ENCODE assay signal across 9 cellular contexts in the genomic region with DNA sequence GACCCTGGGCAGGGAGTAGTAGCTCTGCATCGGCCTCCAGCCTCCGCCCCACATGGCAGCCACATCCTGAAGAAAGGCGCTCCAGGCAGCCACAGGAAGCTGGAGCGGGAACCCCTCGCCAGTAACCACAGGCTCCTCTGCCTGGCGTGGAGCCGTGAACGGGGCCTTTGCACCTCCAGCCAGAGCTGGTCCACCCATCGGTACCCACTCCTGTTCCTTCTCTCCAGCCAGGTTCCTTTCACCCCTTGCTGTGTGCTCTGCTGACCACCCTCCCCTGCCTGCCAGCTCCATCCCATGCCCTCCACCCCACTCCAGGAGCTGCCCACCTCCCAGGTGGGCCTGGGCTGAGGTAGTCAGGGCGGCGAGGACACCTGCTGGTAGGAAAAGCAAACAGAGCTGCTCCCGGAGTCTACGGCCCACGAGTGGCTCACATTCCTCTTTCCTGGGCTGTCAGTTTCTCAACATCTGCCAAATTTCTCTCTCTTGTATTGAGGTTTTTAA. TPM values are rescaled to one million over a fixed set of nuclear protein-coding genes. Genes with fewer than 3 reads are reported as not detected.
A peak's percentile ranks its signal among the peaks of the same experiment; 100 is the strongest.
DNase-seq lines count a peak whose midpoint lies in the region; ATAC-seq and TF ChIP-seq lines count a peak whose summit lies in the region.
"Had no signal": no experiment of that assay in that cellular context is flagged by ENCODE, and none has a peak within 500 bp of the region (broad histone marks: within the 10 kb centered on the region; RNA-seq: fewer than 3 reads in every experiment).

No MANE protein-coding gene starts in this region.

- ATAC-seq in activated naive CD8-positive, alpha-beta T cell treated with anti-CD3 and anti-CD28 coated beads, Interleukin-2, amount 50 U/mL, for 24 hours: no peak
- ATAC-seq in GM21447 (IDR thresholded peaks at IDR 0.05; ENCODE audit: unreplicated experiment): no peak

- H3K36me3 Mint-ChIP-seq in Calu3 (ENCODE audit: insufficient read depth, unreplicated experiment) (peaks cover 27% of the 10 kb centered on the region), IgD-negative memory B cell (peaks cover 5% of the 10 kb centered on the region)
- no peaks in the 10 kb centered on the region for H3K36me3 Mint-ChIP-seq in activated naive CD8-positive, alpha-beta T cell treated with anti-CD3 and anti-CD28 coated beads, Interleukin-2, amount 50 U/mL, for 24 hours (ENCODE audit: low read depth)

- CTCF ChIA-PET in Calu3 (lab: Charles Lee): interaction anchor here (0.6 to 1.9 kb wide), 8 partner anchors 72 to 402 kb away, joined by 3 to 12 read pairs (median 4); no protein-coding TSS in a partner anchor

- H3K27me3 Mint-ChIP-seq in Calu3 (ENCODE audit: unreplicated experiment) (peaks cover 10% of the 10 kb centered on the region), IgD-negative memory B cell (no peaks in the 10 kb centered on the region)
- H3K27me3 Mint-ChIP-seq in activated naive CD8-positive, alpha-beta T cell treated with anti-CD3 and anti-CD28 coated beads, Interleukin-2, amount 50 U/mL, for 24 hours: peaks cover 2% of the 10 kb centered on the region

- peak; percentile 52 for TF ChIP-seq CTCF in Calu3 (IDR thresholded peaks at IDR 0.05; ENCODE audit: unreplicated experiment)

- H3K4me1 Mint-ChIP-seq in Calu3 (ENCODE audit: low read depth, unreplicated experiment) (peaks cover 16% of the 10 kb centered on the region), IgD-negative memory B cell (peaks cover 35 to 40% (median 37%) of the 10 kb centered on the region in 3 donors)
- H3K4me1 Mint-ChIP-seq in activated naive CD8-positive, alpha-beta T cell treated with anti-CD3 and anti-CD28 coated beads, Interleukin-2, amount 50 U/mL, for 24 hours: peaks cover 38% of the 10 kb centered on the region

- DNase-seq in Calu3: peak; percentile 12
- DNase-seq in activated naive CD8-positive, alpha-beta T cell treated with anti-CD3 and anti-CD28 coated beads, Interleukin-2, amount 50 U/mL, for 24 hours: peak; percentile 47
- DNase-seq in iris pigment epithelial cell (ENCODE audit: low read depth): peak; percentile 62
- DNase-seq in substantia nigra (lab: John Stamatoyannopoulos, UW): peak in 28 of 49 donors; percentile 13 to 54 (median 35)
- DNase-seq in NCI-H2081 treated with DMSO at 0.1 percent for 48 hours (lab: John Stamatoyannopoulos, UW): no peak
- no peak for DNase-seq in activated effector memory CD4-positive, alpha-beta T cell treated with anti-CD3 and anti-CD28 coated beads, Interleukin-2, amount 50 U/mL, for 16 hours

- intact Hi-C loops in Calu3 (cut with micrococcal nuclease; ENCODE audit: unreplicated experiment): no loop called here

- no TSS peak for BruUV-seq in Calu3 (replicated peaks; lab: Mats Ljungman, UMichigan)

- H3K27ac Mint-ChIP-seq in Calu3 (ENCODE audit: unreplicated experiment): no peak overlapping the region
- peak overlapping the region in 2 of 3 donors; percentile 46 to 59 for H3K27ac Mint-ChIP-seq in IgD-negative memory B cell
- no peak overlapping the region for H3K27ac Mint-ChIP-seq in activated naive CD8-positive, alpha-beta T cell treated with anti-CD3 and anti-CD28 coated beads, Interleukin-2, amount 50 U/mL, for 24 hours

- peak overlapping the region; percentile 37 for H3K27ac ChIP-seq in substantia nigra (ENCODE audit: low read depth, low read length, poor library complexity, severe bottlenecking)
- H3K27ac ChIP-seq: neutrophil had no signal

- H3K4me3 Mint-ChIP-seq in Calu3 (ENCODE audit: low read depth, unreplicated experiment) (no peak overlapping the region), IgD-negative memory B cell (peak overlapping the region in 3 of 4 donors; percentile 69 to 94 (median 75))
- H3K4me3 Mint-ChIP-seq in activated naive CD8-positive, alpha-beta T cell treated with anti-CD3 and anti-CD28 coated beads, Interleukin-2, amount 50 U/mL, for 24 hours: peak overlapping the region; percentile 14

- H3K9me3 Mint-ChIP-seq in Calu3 (ENCODE audit: low read depth, unreplicated experiment): no peaks in the 10 kb centered on the region
- H3K9me3 Mint-ChIP-seq in IgD-negative memory B cell: no peaks in the 10 kb centered on the region
- H3K9me3 Mint-ChIP-seq in activated naive CD8-positive, alpha-beta T cell treated with anti-CD3 and anti-CD28 coated beads, Interleukin-2, amount 50 U/mL, for 24 hours: no peaks in the 10 kb centered on the region

RNA-seq across cellular contexts. Expression of a gene that starts 2.7 kb away (rescaled TPM):
- total RNA-seq in Calu3 (2022): 2.2 and 2.5 TPM in 2 replicates
- 0.43 TPM for polyA plus RNA-seq in IgD-negative memory B cell

RNA-seq across cellular contexts. Expression of a gene that starts 6.4 kb away (rescaled TPM):
- total RNA-seq in Calu3 (2022): 37.8 and 37.9 TPM in 2 replicates
- polyA plus RNA-seq in IgD-negative memory B cell: 13.2 TPM

Comparison
In these comparisons a context has a peak if more than half of its experiments do, and no peak if none do; other contexts are left out.
1. DNase-seq: peak in Calu3 (single experiment), activated naive CD8-positive, alpha-beta T cell treated with anti-CD3 and anti-CD28 coated beads, Interleukin-2, amount 50 U/mL, for 24 hours (single experiment), iris pigment epithelial cell (single experiment) and substantia nigra (28 of 49); none in NCI-H2081 treated with DMSO at 0.1 percent for 48 hours (single experiment) and activated effector memory CD4-positive, alpha-beta T cell treated with anti-CD3 and anti-CD28 coated beads, Interleukin-2, amount 50 U/mL, for 16 hours (single experiment).
2. H3K27ac Mint-ChIP-seq: peak in IgD-negative memory B cell (2 of 3); none in Calu3 (single experiment) and activated naive CD8-positive, alpha-beta T cell treated with anti-CD3 and anti-CD28 coated beads, Interleukin-2, amount 50 U/mL, for 24 hours (single experiment).